Comparison of ENCODE assay signal across 10 cellular contexts in genomic region chr11:65445101-65445603, GRCh38. TPM values are rescaled to one million over a fixed set of nuclear protein-coding genes. Genes with fewer than 3 reads are reported as not detected.
DNase-seq lines count a peak whose midpoint lies in the region; ATAC-seq, FAIRE-seq and TF ChIP-seq lines count a peak whose summit lies in the region.
"Had no signal": no experiment of that assay in that cellular context is flagged by ENCODE, and none has a peak within 500 bp of the region (broad histone marks: within the 10 kb centered on the region; RNA-seq: fewer than 3 reads in every experiment).

No MANE protein-coding gene starts in this region.

- H3K27ac ChIP-seq in foreskin keratinocyte (no peak overlapping the region), small intestine (ENCODE audit: low read depth in 1 of 2, low read length in 1 of 2) (peak overlapping the region; percentile 17 to 51)

- CTCF ChIA-PET in activated CD4-positive, alpha-beta memory T cell treated with anti-CD3 and anti-CD28 coated beads, Interleukin-2, amount 10 ng/mL, durations not matched to agents 7 days and 5 days (lab: Charles Lee) = no interaction called here

- H3K36me3 ChIP-seq in small intestine (ENCODE audit: control insufficient read depth in 2 of 2, insufficient read depth in 2 of 2, low read length in 2 of 2) = no peaks in the 10 kb centered on the region

- in situ Hi-C loops in GM18951 (cut with MboI; ENCODE audit: low sequenced_read_pairs, unreplicated experiment) = no loop called here

- H3K27me3 ChIP-seq in foreskin keratinocyte (no peaks in the 10 kb centered on the region), small intestine (ENCODE audit: control insufficient read depth in 2 of 2, insufficient read depth in 2 of 2, low read length in 2 of 2) (no peaks in the 10 kb centered on the region)

- peak; percentile 0 for ATAC-seq in foreskin keratinocyte
- ATAC-seq: activated T-cell treated with anti-CD3 and anti-CD28 coated beads, Interleukin-2, amount 50 U/mL, for 4 hours had no signal

- TF ChIP-seq POLR2A in GM18951 (IDR thresholded peaks at IDR 0.05; ENCODE audit: extremely low read depth, insufficient read depth, insufficient read length) = peak; percentile 14

- no peak for DNase-seq in activated CD4-positive, alpha-beta memory T cell treated with anti-CD3 and anti-CD28 coated beads, Interleukin-2, amount 10 ng/mL, durations not matched to agents 7 days and 5 days
- DNase-seq in foreskin keratinocyte = peak in 1 of 2 donors; percentile 36
- peak; percentile 24 for DNase-seq in small intestine
- no peak for DNase-seq in NAMALWA (ENCODE audit: low spot score)
- DNase-seq in NCI-H1417 treated with DMSO at 0.1 percent for 48 hours (lab: John Stamatoyannopoulos, UW) = no peak
- no peak for DNase-seq in progenitor cell of endocrine pancreas (ENCODE audit: low spot score, unreplicated experiment)
- DNase-seq in putamen (ENCODE audit: low spot score) = no peak
- DNase-seq: activated T-cell treated with anti-CD3 and anti-CD28 coated beads, Interleukin-2, amount 50 U/mL, for 4 hours; NCI-H446 treated with DMSO at 0.1 percent for 48 hours had no signal

- peaks cover 5% of the 10 kb centered on the region for H3K4me1 ChIP-seq in foreskin keratinocyte
- no peaks in the 10 kb centered on the region for H3K4me1 ChIP-seq in small intestine (ENCODE audit: control insufficient read depth in 2 of 2, insufficient read depth in 1 of 2, low read depth in 1 of 2, low read length in 1 of 2)

- POLR2A ChIA-PET in activated CD4-positive, alpha-beta memory T cell treated with anti-CD3 and anti-CD28 coated beads, Interleukin-2, amount 10 ng/mL, durations not matched to agents 7 days and 5 days (lab: Charles Lee) = interaction anchor here (0.9 to 11.5 kb wide), 15 partner anchors 8 to 63 kb away, joined by 3 to 261 read pairs (median 8); partner anchors contain the start of genes FRMD8, MALAT1, NEAT1 and SLC25A45

- H3K4me3 ChIP-seq in small intestine (ENCODE audit: low read depth in 1 of 2, low read length in 2 of 2) = no peak overlapping the region

- no peaks in the 10 kb centered on the region for H3K9me3 ChIP-seq in small intestine (ENCODE audit: control insufficient read depth, low read depth)

- TF ChIP-seq CTCF in foreskin keratinocyte (conservative IDR thresholded peaks at IDR 0.05) (no peak), progenitor cell of endocrine pancreas (IDR thresholded peaks at IDR 0.05; ENCODE audit: unreplicated experiment) (no peak)

- H3K4me3 Mint-ChIP-seq in activated CD4-positive, alpha-beta memory T cell treated with anti-CD3 and anti-CD28 coated beads, Interleukin-2, amount 10 ng/mL, durations not matched to agents 7 days and 5 days = peak overlapping the region; percentile 40
- no peak overlapping the region for H3K4me3 Mint-ChIP-seq in progenitor cell of endocrine pancreas (ENCODE audit: low read depth)
- H3K4me3 Mint-ChIP-seq: activated T-cell treated with anti-CD3 and anti-CD28 coated beads, Interleukin-2, amount 50 U/mL, for 4 hours had no signal

- H3K36me3 Mint-ChIP-seq in activated CD4-positive, alpha-beta memory T cell treated with anti-CD3 and anti-CD28 coated beads, Interleukin-2, amount 10 ng/mL, durations not matched to agents 7 days and 5 days (ENCODE audit: low read depth) = peaks cover 28% of the 10 kb centered on the region
- peaks cover 3% of the 10 kb centered on the region for H3K36me3 Mint-ChIP-seq in progenitor cell of endocrine pancreas (ENCODE audit: insufficient read depth)

- no peak for FAIRE-seq in small intestine (lab: Jason Lieb, UNC)

- H3K27ac Mint-ChIP-seq in activated CD4-positive, alpha-beta memory T cell treated with anti-CD3 and anti-CD28 coated beads, Interleukin-2, amount 10 ng/mL, durations not matched to agents 7 days and 5 days = peak overlapping the region; percentile 70
- H3K27ac Mint-ChIP-seq in progenitor cell of endocrine pancreas = no peak overlapping the region

- peaks cover 2% of the 10 kb centered on the region for H3K9me3 Mint-ChIP-seq in activated CD4-positive, alpha-beta memory T cell treated with anti-CD3 and anti-CD28 coated beads, Interleukin-2, amount 10 ng/mL, durations not matched to agents 7 days and 5 days
- H3K9me3 Mint-ChIP-seq in progenitor cell of endocrine pancreas (ENCODE audit: low read depth) = no peaks in the 10 kb centered on the region
- H3K9me3 Mint-ChIP-seq: activated T-cell treated with anti-CD3 and anti-CD28 coated beads, Interleukin-2, amount 50 U/mL, for 4 hours had no signal

- H3K27me3 Mint-ChIP-seq in activated CD4-positive, alpha-beta memory T cell treated with anti-CD3 and anti-CD28 coated beads, Interleukin-2, amount 10 ng/mL, durations not matched to agents 7 days and 5 days = no peaks in the 10 kb centered on the region
- no peaks in the 10 kb centered on the region for H3K27me3 Mint-ChIP-seq in progenitor cell of endocrine pancreas

- WGBS in small intestine, 3 donors = 83 to 86% (median 84%) methylated on average over 15 of the region's 15 CpGs

- H3K4me1 Mint-ChIP-seq in activated CD4-positive, alpha-beta memory T cell treated with anti-CD3 and anti-CD28 coated beads, Interleukin-2, amount 10 ng/mL, durations not matched to agents 7 days and 5 days = peaks cover 39% of the 10 kb centered on the region
- peaks cover 24% of the 10 kb centered on the region for H3K4me1 Mint-ChIP-seq in progenitor cell of endocrine pancreas (ENCODE audit: low read depth)

RNA-seq across cellular contexts. Expression of gene NEAT1, which starts 22.6 kb away (rescaled TPM):
- 1,000 to 10,000 TPM; 1,222 to 1,245 TPM for total RNA-seq in activated CD4-positive, alpha-beta memory T cell treated with anti-CD3 and anti-CD28 coated beads, Interleukin-2, amount 10 ng/mL, durations not matched to agents 7 days and 5 days
- 66.8 and 83.1 TPM in 2 replicates for total RNA-seq in foreskin keratinocyte
- polyA plus RNA-seq in foreskin keratinocyte = 100 and 119 TPM in 2 replicates
- 1,000 to 10,000 TPM in 1 of 3 donors, 100 to 1,000 TPM in 2; 256 to 3,420 (median 665) TPM for polyA plus RNA-seq in small intestine
- total RNA-seq in progenitor cell of endocrine pancreas = 78.8 and 99.9 TPM in 2 replicates

RNA-seq across cellular contexts. Expression of gene MALAT1, which starts 53.7 kb away (rescaled TPM):
- 1,000 to 10,000 TPM; 7,674 to 7,759 TPM for total RNA-seq in activated CD4-positive, alpha-beta memory T cell treated with anti-CD3 and anti-CD28 coated beads, Interleukin-2, amount 10 ng/mL, durations not matched to agents 7 days and 5 days
- total RNA-seq in foreskin keratinocyte = 1,538 and 2,710 TPM in 2 replicates
- polyA plus RNA-seq in foreskin keratinocyte = 10.1 and 11.9 TPM in 2 replicates
- 100 to 1,000 TPM; 155 to 454 (median 159) TPM for polyA plus RNA-seq in small intestine
- 16,546 and 17,116 TPM in 2 replicates for total RNA-seq in progenitor cell of endocrine pancreas

RNA-seq across cellular contexts. Expression of gene FRMD8, which starts 58.7 kb away (rescaled TPM):
- 10 to 100 TPM; 53.9 to 61.3 TPM for total RNA-seq in activated CD4-positive, alpha-beta memory T cell treated with anti-CD3 and anti-CD28 coated beads, Interleukin-2, amount 10 ng/mL, durations not matched to agents 7 days and 5 days
- 26.3 and 29.7 TPM in 2 replicates for total RNA-seq in foreskin keratinocyte
- 16.0 and 17.0 TPM in 2 replicates for polyA plus RNA-seq in foreskin keratinocyte
- polyA plus RNA-seq in small intestine = 10 to 100 TPM; 24.4 to 31.1 (median 27.7) TPM
- total RNA-seq in progenitor cell of endocrine pancreas = 27.3 and 27.5 TPM in 2 replicates

Comparison
In these comparisons a context has a peak if more than half of its experiments do, and no peak if none do; other contexts are left out.
1. RNA of gene NEAT1, which starts 22.6 kb away (total RNA-seq): 1,222 to 1,245 TPM in activated CD4-positive, alpha-beta memory T cell treated with anti-CD3 and anti-CD28 coated beads, Interleukin-2, amount 10 ng/mL, durations not matched to agents 7 days and 5 days; 66.8 to 83.1 TPM in foreskin keratinocyte and 78.8 to 99.9 TPM in progenitor cell of endocrine pancreas; every median in the first group is over 10 times any median in the second.